In genomic region chr19:52963229-52963760, GRCh38 we compare ENCODE assay signal across 8 cellular contexts. TPM values are rescaled to one million over a fixed set of nuclear protein-coding genes. Genes with fewer than 3 reads are reported as not detected.
A peak's percentile ranks its signal among the peaks of the same experiment; 100 is the strongest.
DNase-seq lines count a peak whose midpoint lies in the region; ATAC-seq, FAIRE-seq and TF ChIP-seq lines count a peak whose summit lies in the region.

No MANE protein-coding gene starts in this region.

- 72% methylated on average over 15 of the region's 15 CpGs for WGBS in K562 (ENCODE audit: insufficient coverage, low coverage, missing lambda C conversion rate)

- peaks cover 9 to 15% (median 11%) of the 10 kb centered on the region in 3 donors for H3K27me3 Mint-ChIP-seq in immature natural killer cell (ENCODE audit: low read depth in 3 of 3)

- no peak for TF ChIP-seq CTCF in K562 (IDR thresholded peaks at IDR 0.05 in 2 of 3, conservative IDR thresholded peaks at IDR 0.05 in 1 of 3; ENCODE audit: insufficient read depth in 2 of 3, low read depth in 1 of 3, low read length in 3 of 3)

- peaks cover 32 to 47% of the 10 kb centered on the region in 2 donors for H3K4me1 Mint-ChIP-seq in immature natural killer cell

- H3K9ac ChIP-seq in BLaER1 treated with 17β-estradiol and CSF1 and Interleukin-3, amounts not matched to agents 10 nM and 100 nM = peak overlapping the region; percentile 71 to 95 (median 89); a peak in 21 of 22 replicates
- H3K9ac ChIP-seq in K562 (ENCODE audit: insufficient read depth in 1 of 2, low read depth in 2 of 2, low read length in 2 of 2) = peak overlapping the region; percentile 59 to 82; a peak in 3 of 4 replicates

- no peaks in the 10 kb centered on the region for H4K20me1 ChIP-seq in BLaER1 treated with 17β-estradiol and CSF1 and Interleukin-3, amounts not matched to agents 10 nM and 100 nM
- H4K20me1 ChIP-seq in K562 (replicated peaks; ENCODE audit: control insufficient read depth, insufficient read depth, low read length) = no peaks in the 10 kb centered on the region

- H3K36me3 ChIP-seq in BLaER1 treated with 17β-estradiol and CSF1 and Interleukin-3, amounts not matched to agents 10 nM and 100 nM = peaks cover 25 to 42% (median 34%) of the 10 kb centered on the region in 11 experiments
- H3K36me3 ChIP-seq in KOPT-K1 (ENCODE audit: insufficient read depth, low read length) (peaks cover 26% of the 10 kb centered on the region), K562 (ENCODE audit: control insufficient read depth, insufficient read depth, low read length) (peaks cover 20% of the 10 kb centered on the region)

- no peaks in the 10 kb centered on the region for H3K9me1 ChIP-seq in K562 (ENCODE audit: control insufficient read depth, insufficient read depth, low read length)

- H3K79me2 ChIP-seq in K562 (ENCODE audit: control insufficient read depth, insufficient read depth, low read length) = peaks cover 42% of the 10 kb centered on the region

- CTCF ChIA-PET in K562 (lab: Yijun Ruan, JAX; ENCODE audit: low intra/inter-chr PET ratio) = interaction anchor here (0.7 kb wide), 1 partner anchor 106 kb away, joined by 3 read pairs; the partner anchor contains the start of gene ZNF468

- H3K27ac ChIP-seq in BLaER1 treated with 17β-estradiol and CSF1 and Interleukin-3, amounts not matched to agents 10 nM and 100 nM = peak overlapping the region in 10 of 11 experiments; percentile 23 to 93 (median 66); a peak in 19 of 22 replicates
- peak overlapping the region; percentile 68 for H3K27ac ChIP-seq in KOPT-K1 (ENCODE audit: low read depth, low read length, poor library complexity, severe bottlenecking)
- H3K27ac ChIP-seq in K562 (ENCODE audit: extremely low read depth, low read depth, low read length) = peak overlapping the region; percentile 61

- H3K4me3 ChIP-seq in BLaER1 treated with 17β-estradiol and CSF1 and Interleukin-3, amounts not matched to agents 10 nM and 100 nM = peak overlapping the region; percentile 70 to 90 (median 83)
- H3K4me3 ChIP-seq in K562 = peak overlapping the region; percentile 63

- H3K4me1 ChIP-seq in BLaER1 treated with 17β-estradiol and CSF1 and Interleukin-3, amounts not matched to agents 10 nM and 100 nM = peaks cover 13 to 21% (median 18%) of the 10 kb centered on the region in 10 experiments
- peaks cover 7 to 13% of the 10 kb centered on the region in 2 experiments for H3K4me1 ChIP-seq in K562 (replicated peaks in 1 of 2; ENCODE audit: control insufficient read depth in 2 of 2, insufficient read depth in 2 of 2, low read length in 2 of 2)

- no peak for TF ChIP-seq RAD21 in K562 (CRISPR knock-in tag; conservative IDR thresholded peaks at IDR 0.05 in 1 of 2, IDR thresholded peaks at IDR 0.05 in 1 of 2)

- peak overlapping the region; percentile 88 to 94 (median 92) for H3K27ac Mint-ChIP-seq in immature natural killer cell

- BruUV-seq in K562 (replicated peaks; lab: Mats Ljungman, UMichigan) = no TSS peak

- peak in 1 of 4 experiments; percentile 14 for DNase-seq in K562 (ENCODE audit: extremely low read depth in 1 of 4, low spot score in 3 of 4)
- no peak for DNase-seq in immature natural killer cell
- peak; percentile 33 for DNase-seq in stimulated activated CD8-positive, alpha-beta memory T cell treated with anti-CD3 and anti-CD28 coated beads, Interleukin-4, amount 100 ng/mL, for 48 hours
- no peak for DNase-seq in GM12891 (ENCODE audit: insufficient read length, low spot score)
- DNase-seq in NOMO-1 (lab: John Stamatoyannopoulos, UW; ENCODE audit: unreplicated experiment in 2 of 2) = no peak

- H2AFZ ChIP-seq in K562 (ENCODE audit: low read depth, low read length) = peak overlapping the region; percentile 97

- POLR2A ChIA-PET in K562 (lab: Yijun Ruan, JAX) = no interaction called here

- peak overlapping the region; percentile 93 to 97 (median 95) for H3K4me3 Mint-ChIP-seq in immature natural killer cell

- no peak for FAIRE-seq in K562 (lab: Jason Lieb, UNC)
- FAIRE-seq in GM12891 (lab: Jason Lieb, UNC) = no peak

- intact Hi-C loops in K562 (cut with micrococcal nuclease) = loop anchor here (2.0 kb wide), 1 partner anchor 38 kb away; no protein-coding TSS in a partner anchor

- ATAC-seq in GM19372 (IDR thresholded peaks at IDR 0.05; ENCODE audit: low read depth, unreplicated experiment) (peak; percentile 14), K562 (peak; percentile 7)

- H3K36me3 Mint-ChIP-seq in immature natural killer cell = peaks cover 16 to 32% (median 22%) of the 10 kb centered on the region in 3 donors

- peak overlapping the region; percentile 86 to 98 (median 92) for H3K4me2 ChIP-seq in BLaER1 treated with 17β-estradiol and CSF1 and Interleukin-3, amounts not matched to agents 10 nM and 100 nM
- peak overlapping the region; percentile 80 for H3K4me2 ChIP-seq in K562 (ENCODE audit: insufficient read depth, low read length)

- TF ChIP-seq EP300 in K562 (IDR thresholded peaks at IDR 0.05; ENCODE audit: low read length) = no peak

- H3K27me3 ChIP-seq in BLaER1 treated with 17β-estradiol and CSF1 and Interleukin-3, amounts not matched to agents 10 nM and 100 nM = no peaks in the 10 kb centered on the region
- H3K27me3 ChIP-seq in K562 (ENCODE audit: control insufficient read depth in 2 of 2, insufficient read depth in 2 of 2, low read length in 2 of 2) = no peaks in the 10 kb centered on the region

- in situ Hi-C loops in K562 (cut with MboI) = no loop called here

- peaks cover 6 to 36% (median 27%) of the 10 kb centered on the region in 6 donors for H3K9me3 Mint-ChIP-seq in immature natural killer cell

- peaks cover 43 to 59% (median 51%) of the 10 kb centered on the region in 11 experiments for H3K9me3 ChIP-seq in BLaER1 treated with 17β-estradiol and CSF1 and Interleukin-3, amounts not matched to agents 10 nM and 100 nM (replicated peaks in 1 of 11)
- H3K9me3 ChIP-seq in KOPT-K1 (ENCODE audit: insufficient read depth, low read length, poor library complexity, severe bottlenecking) = peaks cover 43% of the 10 kb centered on the region
- peaks cover 30% of the 10 kb centered on the region for H3K9me3 ChIP-seq in K562 (replicated peaks; ENCODE audit: control insufficient read depth, insufficient read depth, low read depth, low read length)

- no peak for TF ChIP-seq POLR2A in K562 (conservative IDR thresholded peaks at IDR 0.05)
- no peak for TF ChIP-seq POLR2A in GM12891 (IDR thresholded peaks at IDR 0.05; ENCODE audit: low read depth, low read length)

RNA-seq across cellular contexts. Expression of gene ZNF816, which starts 0.6 kb away (rescaled TPM):
- total RNA-seq in K562 (2011; cell fraction: chromatin; rRNA removed; ENCODE audit: low replicate concordance) = 30.0 and 80.9 TPM in 2 replicates
- 20.5 and 22.0 TPM in 2 replicates for total RNA-seq in K562 (2011; cell fraction: nucleolus; rRNA removed)
- total RNA-seq in K562 (2011; cell fraction: nucleoplasm; rRNA removed) = 27.3 and 32.6 TPM in 2 replicates
- total RNA-seq in K562 (2014; rRNA removed) = 10.7 and 11.3 TPM in 2 replicates
- 23.4 and 24.0 TPM in 2 replicates for total RNA-seq in K562 (2014; rRNA removed; fragmentation: Illumina TruSeq; extraction: Trizol)
- total RNA-seq in K562 (2015; rRNA removed; fragmentation: Illumina TruSeq; extraction: Trizol) = 19.3 and 23.3 TPM in 2 replicates
- 12.0 and 15.5 TPM in 2 replicates for total RNA-seq in K562 (2021)
- polyA plus RNA-seq in K562 (2011; rRNA removed) = 18.0 and 18.8 TPM in 2 replicates
- polyA plus RNA-seq in K562 (2011; cell fraction: cytosol; rRNA removed) = 4.3 and 9.0 TPM in 2 replicates
- polyA plus RNA-seq in K562 (2011; cell fraction: nucleus; rRNA removed) = 11.3 and 15.3 TPM in 2 replicates
- 7.6 and 7.8 TPM in 2 replicates for polyA plus RNA-seq in K562 (2012)
- 13.0 and 13.1 TPM in 2 replicates for polyA plus RNA-seq in K562 (2014; fragmentation: Illumina TruSeq; extraction: Trizol)
- 10 to 100 TPM; 11.1 to 17.0 TPM for polyA plus RNA-seq in K562 (2014; fragmentation: Nextera tagmentation; extraction: Ambion mirVana)
- 6.6 and 8.6 TPM in 2 replicates for polyA plus RNA-seq in K562 (2014; rRNA removed)
- 30.0 and 35.9 TPM in 2 replicates for polyA minus RNA-seq in K562 (2011; rRNA and poly(A)+ RNA removed)
- polyA minus RNA-seq in K562 (2011; cell fraction: cytosol; rRNA and poly(A)+ RNA removed) = 12.1 and 19.6 TPM in 2 replicates
- 8.2 and 20.2 TPM in 2 replicates for polyA minus RNA-seq in K562 (2011; cell fraction: nucleus; rRNA and poly(A)+ RNA removed)
- 10 to 100 TPM in 1 of 3 donors, 1 to 10 TPM in 2; 9.8 to 21.0 (median 10.0) TPM for polyA plus RNA-seq in immature natural killer cell
- 4.8 TPM for polyA plus RNA-seq in GM12891 (2012; ENCODE audit: low read depth, missing spikeins)

RNA-seq across cellular contexts. Expression of gene ZNF888, which starts 40.1 kb away (rescaled TPM):
- 11.0 and 36.0 TPM in 2 replicates for total RNA-seq in K562 (2011; cell fraction: chromatin; rRNA removed; ENCODE audit: low replicate concordance)
- total RNA-seq in K562 (2011; cell fraction: nucleolus; rRNA removed) = 7.5 and 10.3 TPM in 2 replicates
- total RNA-seq in K562 (2011; cell fraction: nucleoplasm; rRNA removed) = 12.6 and 13.6 TPM in 2 replicates
- total RNA-seq in K562 (2014; rRNA removed) (6.9 and 8.9 TPM in 2 replicates), K562 (2014; rRNA removed; fragmentation: Illumina TruSeq; extraction: Trizol) (13.3 and 15.5 TPM in 2 replicates), K562 (2015; rRNA removed; fragmentation: Illumina TruSeq; extraction: Trizol) (12.1 TPM in 2 replicates), K562 (2021) (8.3 and 10.7 TPM in 2 replicates)
- polyA plus RNA-seq in K562 (2011; rRNA removed) (9.6 and 12.5 TPM in 2 replicates), K562 (2014; fragmentation: Illumina TruSeq; extraction: Trizol) (9.9 and 10.1 TPM in 2 replicates), K562 (2014; fragmentation: Nextera tagmentation; extraction: Ambion mirVana) (1 to 10 TPM; 1.6 to 2.7 TPM), K562 (2014; rRNA removed) (4.5 and 5.9 TPM in 2 replicates), immature natural killer cell (1 to 10 TPM; 1.9 to 3.9 (median 1.9) TPM)
- 2.2 and 4.6 TPM in 2 replicates for polyA plus RNA-seq in K562 (2011; cell fraction: cytosol; rRNA removed)
- 7.9 and 8.3 TPM in 2 replicates for polyA plus RNA-seq in K562 (2011; cell fraction: nucleus; rRNA removed)
- polyA plus RNA-seq in K562 (2012) = 7.5 and 8.1 TPM in 2 replicates
- 40.2 and 44.6 TPM in 2 replicates for polyA minus RNA-seq in K562 (2011; rRNA and poly(A)+ RNA removed)
- 10.2 and 14.1 TPM in 2 replicates for polyA minus RNA-seq in K562 (2011; cell fraction: cytosol; rRNA and poly(A)+ RNA removed)
- polyA minus RNA-seq in K562 (2011; cell fraction: nucleus; rRNA and poly(A)+ RNA removed) = 7.1 and 13.7 TPM in 2 replicates
- 2.0 TPM for polyA plus RNA-seq in GM12891 (2012; ENCODE audit: low read depth, missing spikeins)

RNA-seq across cellular contexts. Expression of gene ERVV-1, which starts 50.4 kb away (rescaled TPM):
- 0.16 and 0.60 TPM in 2 replicates for total RNA-seq in K562 (2011; cell fraction: chromatin; rRNA removed; ENCODE audit: low replicate concordance)
- 0.13 and 0.50 TPM in 2 replicates for total RNA-seq in K562 (2011; cell fraction: nucleolus; rRNA removed)
- 0.38 TPM in 1 of 2 replicates, not detected in the other for total RNA-seq in K562 (2011; cell fraction: nucleoplasm; rRNA removed)
- total RNA-seq in K562 (2014; rRNA removed) = not detected in 2 replicates
- not detected in 2 replicates for total RNA-seq in K562 (2014; rRNA removed; fragmentation: Illumina TruSeq; extraction: Trizol)
- not detected in 2 replicates for total RNA-seq in K562 (2015; rRNA removed; fragmentation: Illumina TruSeq; extraction: Trizol)
- not detected in 2 replicates for total RNA-seq in K562 (2021)
- 0.05 and 0.08 TPM in 2 replicates for polyA plus RNA-seq in K562 (2011; rRNA removed)
- polyA plus RNA-seq in K562 (2011; cell fraction: cytosol; rRNA removed) = 0.03 TPM in 1 of 2 replicates, not detected in the other
- 0.10 and 0.30 TPM in 2 replicates for polyA plus RNA-seq in K562 (2011; cell fraction: nucleus; rRNA removed)
- polyA plus RNA-seq in K562 (2012) = 0.06 TPM in 1 of 2 replicates, not detected in the other
- polyA plus RNA-seq in K562 (2014; fragmentation: Illumina TruSeq; extraction: Trizol) = not detected in 2 replicates
- not detected for polyA plus RNA-seq in K562 (2014; fragmentation: Nextera tagmentation; extraction: Ambion mirVana)
- polyA plus RNA-seq in K562 (2014; rRNA removed) = not detected in 2 replicates
- 0.09 and 0.18 TPM in 2 replicates for polyA minus RNA-seq in K562 (2011; rRNA and poly(A)+ RNA removed)
- polyA minus RNA-seq in K562 (2011; cell fraction: cytosol; rRNA and poly(A)+ RNA removed) = not detected in 2 replicates
- 0.11 TPM in 1 of 2 replicates, not detected in the other for polyA minus RNA-seq in K562 (2011; cell fraction: nucleus; rRNA and poly(A)+ RNA removed)
- not detected for polyA plus RNA-seq in immature natural killer cell
- polyA plus RNA-seq in GM12891 (2012; ENCODE audit: low read depth, missing spikeins) = not detected
